Comparison of ENCODE assay signal across 8 cellular contexts in the genomic region with DNA sequence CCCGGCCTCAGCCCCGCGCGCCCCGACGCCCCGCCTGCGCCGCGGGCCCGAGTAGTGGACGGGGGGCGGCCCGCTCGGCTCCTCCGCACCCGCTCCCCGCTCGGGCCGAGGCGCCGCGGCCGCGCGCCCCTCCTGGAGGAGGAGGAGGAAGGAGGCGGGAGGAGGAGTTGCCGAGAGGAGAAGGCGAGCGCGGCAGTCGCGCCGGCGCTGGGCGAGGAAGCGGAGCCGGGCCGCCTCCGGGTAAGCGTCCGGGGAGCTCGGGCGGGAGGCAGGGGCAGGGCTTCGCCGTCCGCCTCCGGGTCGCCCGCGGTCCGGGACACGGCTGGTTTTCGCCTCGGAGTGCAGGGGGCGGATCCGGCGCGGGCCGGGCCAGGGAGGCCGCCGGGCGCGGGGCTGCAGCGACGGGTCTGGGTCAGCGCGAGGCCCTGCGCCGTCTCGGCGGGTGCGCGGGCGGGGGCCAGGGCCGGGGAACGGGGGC. TPM values are rescaled to one million over a fixed set of nuclear protein-coding genes. Genes with fewer than 3 reads are reported as not detected.
DNase-seq lines count a peak whose midpoint lies in the region; ATAC-seq and TF ChIP-seq lines count a peak whose summit lies in the region.

A gene with protein sequence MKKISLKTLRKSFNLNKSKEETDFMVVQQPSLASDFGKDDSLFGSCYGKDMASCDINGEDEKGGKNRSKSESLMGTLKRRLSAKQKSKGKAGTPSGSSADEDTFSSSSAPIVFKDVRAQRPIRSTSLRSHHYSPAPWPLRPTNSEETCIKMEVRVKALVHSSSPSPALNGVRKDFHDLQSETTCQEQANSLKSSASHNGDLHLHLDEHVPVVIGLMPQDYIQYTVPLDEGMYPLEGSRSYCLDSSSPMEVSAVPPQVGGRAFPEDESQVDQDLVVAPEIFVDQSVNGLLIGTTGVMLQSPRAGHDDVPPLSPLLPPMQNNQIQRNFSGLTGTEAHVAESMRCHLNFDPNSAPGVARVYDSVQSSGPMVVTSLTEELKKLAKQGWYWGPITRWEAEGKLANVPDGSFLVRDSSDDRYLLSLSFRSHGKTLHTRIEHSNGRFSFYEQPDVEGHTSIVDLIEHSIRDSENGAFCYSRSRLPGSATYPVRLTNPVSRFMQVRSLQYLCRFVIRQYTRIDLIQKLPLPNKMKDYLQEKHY (plus strand): TSS at position 195 of the 478 bp plus-strand sequence. CDS start 35,624 bp downstream, outside the sequence.

- H4K20me1 ChIP-seq in MM.1S (ENCODE audit: insufficient read depth, low read length), result peaks cover 3% of the 10 kb centered on the region; the same call in 1 of the 2 replicates

- peak within 1 kb of the TSS; percentile 83 for H2AFZ ChIP-seq in MM.1S (ENCODE audit: low read length)

- H3K27ac Mint-ChIP-seq in activated B cell treated with CpG ODN at 0.5 μM for 24 hours (no peak within 1 kb of the TSS), mesothelial cell of epicardium (peak within 1 kb of the TSS; percentile 99)

- H3K79me2 ChIP-seq in MM.1S (ENCODE audit: low read length), result peaks cover 43% of the 10 kb centered on the region

- H3K27ac ChIP-seq in MM.1S (ENCODE audit: low read length), result no peak within 1 kb of the TSS; the same call in 1 of the 2 replicates

- intact Hi-C loops in activated B cell treated with CpG ODN at 0.5 μM for 24 hours (cut with micrococcal nuclease), result loop anchor here (1.0 to 5.0 kb wide), 2 partner anchors 84 to 163 kb away; a partner anchor contains a TSS

- H3K36me3 Mint-ChIP-seq in activated B cell treated with CpG ODN at 0.5 μM for 24 hours (ENCODE audit: low read depth) (no peaks in the 10 kb centered on the region), mesothelial cell of epicardium (no peaks in the 10 kb centered on the region)

- H3K27me3 ChIP-seq in HAP-1 (ENCODE audit: low read depth) (no peaks in the 10 kb centered on the region), MM.1S (replicated peaks; ENCODE audit: insufficient read depth, low read length) (no peaks in the 10 kb centered on the region)

- H3K36me3 ChIP-seq in HAP-1 (replicated peaks) (no peaks in the 10 kb centered on the region; the same call in 1 of the 2 replicates), MM.1S (replicated peaks; ENCODE audit: insufficient read depth, low read length) (no peaks in the 10 kb centered on the region)

- H3K4me1 ChIP-seq in HAP-1 (peaks cover 6% of the 10 kb centered on the region), MM.1S (ENCODE audit: low read length) (peaks cover 17% of the 10 kb centered on the region)

- H3K9ac ChIP-seq in MM.1S (ENCODE audit: low read length), result peak within 1 kb of the TSS; percentile 62; the same call in 1 of the 2 replicates

- CTCF ChIA-PET in activated B cell treated with CpG ODN at 0.5 μM for 24 hours (lab: Charles Lee), result no interaction called here

- H3F3A ChIP-seq in MM.1S (ENCODE audit: insufficient read depth, low read length), result no peaks in the 10 kb centered on the region

- H3K4me3 ChIP-seq in GM08714 (ENCODE audit: low read length) (peak within 1 kb of the TSS; percentile 68), HAP-1 (peak within 1 kb of the TSS; percentile 54), MM.1S (ENCODE audit: low read length) (peak within 1 kb of the TSS; percentile 78), epithelial cell of esophagus (ENCODE audit: low read length) (peak within 1 kb of the TSS; percentile 82)

- H3K9me2 ChIP-seq in MM.1S (replicated peaks; ENCODE audit: insufficient read depth, low read length), result no peaks in the 10 kb centered on the region

- H3K4me1 Mint-ChIP-seq in activated B cell treated with CpG ODN at 0.5 μM for 24 hours (peaks cover 13% of the 10 kb centered on the region), mesothelial cell of epicardium (peaks cover 41% of the 10 kb centered on the region)

- H3K27me3 Mint-ChIP-seq in activated B cell treated with CpG ODN at 0.5 μM for 24 hours (peaks cover 24% of the 10 kb centered on the region), mesothelial cell of epicardium (ENCODE audit: low read depth) (no peaks in the 10 kb centered on the region)

- peak within 1 kb of the TSS; percentile 92 for H3K4me2 ChIP-seq in MM.1S (ENCODE audit: low read depth, low read length)

- DNase-seq in A172 (ENCODE audit: low spot score) (no peak), HAP-1 (ENCODE audit: low spot score in 2 of 2) (peak; percentile 45 to 68), MM.1S (peak; percentile 72), activated B cell treated with CpG ODN at 0.5 μM for 24 hours (peak; percentile 29), epithelial cell of esophagus (ENCODE audit: low read depth) (peak; percentile 75), mesothelial cell of epicardium (ENCODE audit: low spot score in 2 of 2, unreplicated experiment in 2 of 2) (peak; percentile 54 to 74), superior temporal gyrus (ENCODE audit: extremely low spot score) (peak; percentile 39)

- H3K4me3 Mint-ChIP-seq in activated B cell treated with CpG ODN at 0.5 μM for 24 hours (peak within 1 kb of the TSS; percentile 82), mesothelial cell of epicardium (peak within 1 kb of the TSS; percentile 97)

- in situ Hi-C loops in HAP-1 (cut with MboI; ENCODE audit: low sequenced_read_pairs), result no loop called here

- H3K9me3 ChIP-seq in HAP-1, result no peaks in the 10 kb centered on the region; the same call in 1 of the 2 replicates
- H3K9me3 ChIP-seq in MM.1S (replicated peaks; ENCODE audit: insufficient read depth, low read length), result no peaks in the 10 kb centered on the region

- POLR2A ChIA-PET in activated B cell treated with CpG ODN at 0.5 μM for 24 hours (lab: Charles Lee), result no interaction called here

- no peaks in the 10 kb centered on the region for H3K9me3 Mint-ChIP-seq in activated B cell treated with CpG ODN at 0.5 μM for 24 hours
- H3K9me3 Mint-ChIP-seq in mesothelial cell of epicardium, result no peaks in the 10 kb centered on the region

- peak; percentile 64 for ATAC-seq in activated B cell treated with CpG ODN at 0.5 μM for 24 hours (ENCODE audit: low read depth)

- TF ChIP-seq CTCF in MM.1S (IDR thresholded peaks at IDR 0.05; ENCODE audit: low read length) (no peak), activated B cell treated with CpG ODN at 0.5 μM for 24 hours (IDR thresholded peaks at IDR 0.05) (no peak), epithelial cell of esophagus (IDR thresholded peaks at IDR 0.05; ENCODE audit: insufficient read depth, low read depth, low read length, missing control alignments) (no peak), mesothelial cell of epicardium (IDR thresholded peaks at IDR 0.05; ENCODE audit: unreplicated experiment) (no peak)

RNA-seq across cellular contexts. Expression of the gene that starts here (rescaled TPM):
- total RNA-seq in A172 (2014; rRNA removed; shearing (Covaris generic)), result 22.7 and 27.4 TPM in 2 replicates
- total RNA-seq in activated B cell treated with CpG ODN at 0.5 μM for 24 hours (1.1 and 1.6 TPM in 2 replicates), mesothelial cell of epicardium (26.8 to 29.3 TPM (median 27.0 TPM) in 3 replicates)
